8 cellular contexts compared by ENCODE assay signal in genomic region chr17:50129303-50129945, GRCh38. TPM values are rescaled to one million over a fixed set of nuclear protein-coding genes. Genes with fewer than 3 reads are reported as not detected.
DNase-seq lines count a peak whose midpoint lies in the region; ATAC-seq and TF ChIP-seq lines count a peak whose summit lies in the region.

No MANE protein-coding gene starts in this region.

- TF ChIP-seq POLR2A in Peyer's patch (IDR thresholded peaks at IDR 0.05) (no peak), uterus (IDR thresholded peaks at IDR 0.05) (no peak)

- H3K27me3 ChIP-seq in Peyer's patch (peaks cover 0 to 11% of the 10 kb centered on the region in 2 donors), uterus (no peaks in the 10 kb centered on the region)

- TF ChIP-seq CTCF in Peyer's patch (IDR thresholded peaks at IDR 0.05), result no peak
- TF ChIP-seq CTCF in cardiac fibroblast (IDR thresholded peaks at IDR 0.05; ENCODE audit: low read depth, low read length), result no peak
- TF ChIP-seq CTCF in uterus (IDR thresholded peaks at IDR 0.05), result no peak

- peak overlapping the region; percentile 28 to 62 (median 54) for H3K4me3 ChIP-seq in Peyer's patch
- H3K4me3 ChIP-seq in cardiac fibroblast (replicated peaks in 1 of 2; ENCODE audit: low read depth in 2 of 2, low read length in 2 of 2), result peak overlapping the region; percentile 44 to 60
- H3K4me3 ChIP-seq in uterus, result peak overlapping the region; percentile 22 to 27

- peak; percentile 45 for DNase-seq in NCI-H1436 (lab: John Stamatoyannopoulos, UW)
- DNase-seq in NCI-H1436 treated with DMSO at 0.1 percent for 48 hours (lab: John Stamatoyannopoulos, UW), result no peak
- no peak for DNase-seq in Peyer's patch
- DNase-seq in cardiac fibroblast (ENCODE audit: low read depth in 2 of 2), result peak; percentile 48 to 57
- peak; percentile 46 for DNase-seq in left lobe of liver (ENCODE audit: low spot score)
- no peak for DNase-seq in uterus

- ATAC-seq in left lobe of liver (peak; percentile 29), HG02588 (IDR thresholded peaks at IDR 0.05; ENCODE audit: unreplicated experiment) (no peak), GM19023 (IDR thresholded peaks at IDR 0.05; ENCODE audit: unreplicated experiment) (no peak)

- no peaks in the 10 kb centered on the region for H3K9me3 ChIP-seq in Peyer's patch
- H3K9me3 ChIP-seq in uterus, result no peaks in the 10 kb centered on the region

- peaks cover 0 to 3% (median 0%) of the 10 kb centered on the region in 3 donors for H3K36me3 ChIP-seq in Peyer's patch
- no peaks in the 10 kb centered on the region for H3K36me3 ChIP-seq in uterus

- H3K4me1 ChIP-seq in Peyer's patch (peaks cover 0 to 35% (median 15%) of the 10 kb centered on the region in 4 donors), uterus (peaks cover 0 to 5% of the 10 kb centered on the region in 2 donors)

- H3K27ac ChIP-seq in Peyer's patch (no peak overlapping the region), uterus (no peak overlapping the region)

- intact Hi-C loops in uterus (cut with DNase I; ENCODE audit: low total_unique reads), result no loop called here

RNA-seq across cellular contexts. Expression of gene SAMD14, which starts 0.5 kb away (rescaled TPM):
- total RNA-seq in Peyer's patch, result 1 to 10 TPM in 2 of 4 donors, under 1 TPM in 2; 0.53 to 2.5 (median 1.0) TPM
- total RNA-seq in left lobe of liver, result 1.9 TPM
- total RNA-seq in uterus, result 10 to 100 TPM in 1 of 4 donors, 1 to 10 TPM in 2, not detected in 1; 2.3 to 11.3 (median 6.2) TPM

RNA-seq across cellular contexts. Expression of gene PPP1R9B, which starts 21.1 kb away (rescaled TPM):
- 10 to 100 TPM; 18.0 to 40.4 (median 32.9) TPM for total RNA-seq in Peyer's patch
- 18.1 TPM for total RNA-seq in left lobe of liver
- total RNA-seq in uterus, result 10 to 100 TPM in 3 of 4 donors, 1 to 10 TPM in 1; 9.2 to 65.3 (median 20.6) TPM

RNA-seq across cellular contexts. Expression of gene PDK2, which starts 34.3 kb away (rescaled TPM):
- total RNA-seq in Peyer's patch (100 to 1,000 TPM in 3 of 4 donors, 10 to 100 TPM in 1; 23.1 to 283 (median 164) TPM), left lobe of liver (52.0 TPM), uterus (10 to 100 TPM; 12.9 to 62.6 (median 32.4) TPM)

RNA-seq across cellular contexts. Expression of gene SGCA, which starts 36.4 kb away (rescaled TPM):
- total RNA-seq in Peyer's patch, result 1 to 10 TPM in 3 of 4 donors, not detected in 1; 2.9 to 3.5 (median 3.5) TPM
- total RNA-seq in left lobe of liver, result 1.0 TPM
- 100 to 1,000 TPM in 1 of 4 donors, 10 to 100 TPM in 1, under 1 TPM in 1, not detected in 1; 0.90 to 119 (median 19.6) TPM for total RNA-seq in uterus

Comparison
In these comparisons a context has a peak if more than half of its experiments do, and no peak if none do; other contexts are left out.
1. DNase-seq: peak in NCI-H1436 (single experiment), cardiac fibroblast (2 of 2) and left lobe of liver (single experiment); none in NCI-H1436 treated with DMSO at 0.1 percent for 48 hours (single experiment), Peyer's patch (0 of 3) and uterus (0 of 2).
2. Peak in every context shown above with its lines, with median percentiles within 50 percentile points of each other: H3K4me3 ChIP-seq.